26 cellular contexts compared by ENCODE assay signal in the genomic region with DNA sequence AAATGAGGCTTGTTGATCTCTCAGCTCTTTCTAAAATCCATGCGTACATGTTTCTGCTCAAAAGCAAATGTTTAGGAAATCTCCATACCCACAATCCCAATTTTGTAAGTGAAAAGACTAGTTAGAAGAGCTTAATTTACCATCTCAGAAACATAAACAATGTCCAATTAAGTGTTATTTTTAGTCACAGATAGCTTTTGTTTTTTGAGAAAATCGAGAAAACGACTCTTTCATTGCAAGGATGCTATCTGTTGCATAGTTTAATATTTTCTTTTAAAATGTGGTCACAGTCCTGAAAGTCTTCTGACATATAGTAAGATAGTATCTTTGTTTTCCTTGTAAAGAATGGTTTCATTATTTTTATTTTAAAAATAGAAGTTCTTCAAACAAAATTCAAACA.
"Had no signal": no experiment of that assay in that cellular context is flagged by ENCODE, and none has a peak within 500 bp of the region (broad histone marks: within the 10 kb centered on the region; RNA-seq: fewer than 3 reads in every experiment).

No MANE protein-coding gene starts in this region.

- H3K27me3 ChIP-seq: colonic mucosa, gastroesophageal sphincter, heart left ventricle, hepatocyte, left lung, ovary, sigmoid colon, spleen, testis, tibial nerve, upper lobe of left lung, uterus had no signal

- H3K27ac ChIP-seq: colonic mucosa, hepatocyte, ovary, sigmoid colon, spleen, testis, upper lobe of left lung had no signal

- H3K36me3 ChIP-seq: colonic mucosa, gastroesophageal sphincter, heart left ventricle, left lung, ovary, sigmoid colon, spleen, tibial nerve, upper lobe of left lung, uterus had no signal

- H3K4me1 Mint-ChIP-seq: naive thymus-derived CD8-positive, alpha-beta T cell; nephron progenitor cell; stimulated activated memory B cell treated with anti-CD40 and anti-IgM and Interleukin-4, amounts not matched to agents 10 μg/mL and 1 μg/mL and 100 μg/mL, for 72 hours had no signal

- H3K4me3 ChIP-seq: colonic mucosa, gastroesophageal sphincter, heart left ventricle, hepatocyte, left lung, ovary, psoas muscle, sigmoid colon, spleen, testis, tibial nerve, upper lobe of left lung, uterus had no signal

- H2AFZ ChIP-seq: hepatocyte had no signal

- ATAC-seq: gastroesophageal sphincter; heart left ventricle; left cardiac atrium; left lung; naive thymus-derived CD8-positive, alpha-beta T cell; psoas muscle; right cardiac atrium; stimulated activated memory B cell treated with anti-CD40 and anti-IgM and Interleukin-4, amounts not matched to agents 10 μg/mL and 1 μg/mL and 100 μg/mL, for 72 hours; stimulated activated naive CD8-positive, alpha-beta T cell treated with anti-CD3 and anti-CD28 coated beads, Interleukin-15, Interleukin-2, amounts not matched to agents 100 U/mL and 50 U/mL, for 24 hours had no signal

- H3K4me3 Mint-ChIP-seq: dendritic cell treated with granulocyte-macrophage colony-stimulating factor and Interleukin-4, amounts not matched to agents 40 ng/mL and 50 ng/mL, for 4 days; naive thymus-derived CD8-positive, alpha-beta T cell; nephron progenitor cell; stimulated activated memory B cell treated with anti-CD40 and anti-IgM and Interleukin-4, amounts not matched to agents 10 μg/mL and 1 μg/mL and 100 μg/mL, for 72 hours had no signal

- DNase-seq: colonic mucosa; effector memory CD4-positive, alpha-beta T cell; heart left ventricle; left cardiac atrium; left lung; mesendoderm; naive thymus-derived CD8-positive, alpha-beta T cell; nephron progenitor cell; nucleus accumbens; ovary; posterior cingulate gyrus; psoas muscle; right cardiac atrium; sigmoid colon; spleen; stimulated activated CD4-positive, alpha-beta T cell treated with anti-CD3 and anti-CD28 coated beads, Interleukin-4, amount 100 ng/mL, for 4 hours; stimulated activated naive CD8-positive, alpha-beta T cell treated with anti-CD3 and anti-CD28 coated beads, Interleukin-15, Interleukin-2, amounts not matched to agents 100 U/mL and 50 U/mL, for 24 hours; substantia nigra; testis; upper lobe of left lung; uterus had no signal

- H3K9me3 Mint-ChIP-seq: dendritic cell treated with granulocyte-macrophage colony-stimulating factor and Interleukin-4, amounts not matched to agents 40 ng/mL and 50 ng/mL, for 4 days; naive thymus-derived CD8-positive, alpha-beta T cell; nephron progenitor cell; stimulated activated memory B cell treated with anti-CD40 and anti-IgM and Interleukin-4, amounts not matched to agents 10 μg/mL and 1 μg/mL and 100 μg/mL, for 72 hours had no signal

- H3K27me3 Mint-ChIP-seq: dendritic cell treated with granulocyte-macrophage colony-stimulating factor and Interleukin-4, amounts not matched to agents 40 ng/mL and 50 ng/mL, for 4 days; stimulated activated memory B cell treated with anti-CD40 and anti-IgM and Interleukin-4, amounts not matched to agents 10 μg/mL and 1 μg/mL and 100 μg/mL, for 72 hours had no signal

- H3K36me3 Mint-ChIP-seq: naive thymus-derived CD8-positive, alpha-beta T cell; stimulated activated memory B cell treated with anti-CD40 and anti-IgM and Interleukin-4, amounts not matched to agents 10 μg/mL and 1 μg/mL and 100 μg/mL, for 72 hours had no signal

- H3K9me3 ChIP-seq: colonic mucosa, gastroesophageal sphincter, left lung, ovary, psoas muscle, sigmoid colon, testis, tibial nerve, upper lobe of left lung, uterus had no signal

- H3K4me1 ChIP-seq: colonic mucosa, gastroesophageal sphincter, psoas muscle, testis, upper lobe of left lung, uterus had no signal

- H3K27ac Mint-ChIP-seq: dendritic cell treated with granulocyte-macrophage colony-stimulating factor and Interleukin-4, amounts not matched to agents 40 ng/mL and 50 ng/mL, for 4 days; naive thymus-derived CD8-positive, alpha-beta T cell; nephron progenitor cell; stimulated activated memory B cell treated with anti-CD40 and anti-IgM and Interleukin-4, amounts not matched to agents 10 μg/mL and 1 μg/mL and 100 μg/mL, for 72 hours had no signal

- H3K4me2 ChIP-seq: hepatocyte had no signal
